19 cellular contexts compared by ENCODE assay signal in genomic region chr10:101295266-101295665, GRCh38.
"Had no signal": no experiment of that assay in that cellular context is flagged by ENCODE, and none has a peak within 500 bp of the region (broad histone marks: within the 10 kb centered on the region; RNA-seq: fewer than 3 reads in every experiment).

No MANE protein-coding gene starts in this region.

- FAIRE-seq: pancreas had no signal

- ATAC-seq: activated CD8-positive, alpha-beta T cell treated with anti-CD3 and anti-CD28 coated beads for 36 hours; left colon; pancreas; sciatic nerve; stimulated activated naive B cell treated with anti-CD40 and anti-IgM and Interleukin-4, amounts not matched to agents 10 μg/mL and 1 μg/mL and 100 μg/mL, for 72 hours; T-cell; upper lobe of right lung had no signal

- H3K4me3 Mint-ChIP-seq: activated CD8-positive, alpha-beta T cell treated with anti-CD3 and anti-CD28 coated beads for 36 hours; activated naive CD8-positive, alpha-beta T cell treated with anti-CD3 and anti-CD28 coated beads, Interleukin-2, amount 10 ng/mL, durations not matched to agents 7 days and 5 days; mesothelial cell of epicardium; neural progenitor cell; stimulated activated naive B cell treated with anti-CD40 and anti-IgM and Interleukin-4, amounts not matched to agents 10 μg/mL and 1 μg/mL and 100 μg/mL, for 72 hours; T-cell had no signal

- H3K9me3 Mint-ChIP-seq: activated CD8-positive, alpha-beta T cell treated with anti-CD3 and anti-CD28 coated beads for 36 hours; activated naive CD8-positive, alpha-beta T cell treated with anti-CD3 and anti-CD28 coated beads, Interleukin-2, amount 10 ng/mL, durations not matched to agents 7 days and 5 days; activated T-helper 2 cell treated with anti-CD3 and anti-CD28 coated beads, Interferon-gamma antibody, Interleukin-2, Interleukin-4, amounts not matched to agents 10 μg/mL and 5 μg/mL and 100 μg/mL, durations not matched to agents 14 hours and 24 hours and 36 hours; mesothelial cell of epicardium; neural progenitor cell; stimulated activated naive B cell treated with anti-CD40 and anti-IgM and Interleukin-4, amounts not matched to agents 10 μg/mL and 1 μg/mL and 100 μg/mL, for 72 hours; T-cell had no signal

- H2AFZ ChIP-seq: hepatocyte, neural progenitor cell had no signal

- H3K36me3 ChIP-seq: neural progenitor cell, pancreas, upper lobe of right lung had no signal

- H3K79me2 ChIP-seq: hepatocyte had no signal

- H3K4me2 ChIP-seq: hepatocyte, neural progenitor cell had no signal

- H3K9ac ChIP-seq: neural progenitor cell had no signal

- H3K27ac ChIP-seq: hepatocyte, neural progenitor cell, pancreas, upper lobe of right lung had no signal

- DNase-seq: activated CD4-positive, alpha-beta T cell treated with anti-CD3 and anti-CD28 coated beads for 48 hours; activated CD4-positive, CD25-positive, alpha-beta regulatory T cell; activated CD8-positive, alpha-beta T cell treated with anti-CD3 and anti-CD28 coated beads for 36 hours; activated naive CD4-positive, alpha-beta T cell treated with Interleukin-2 at 50 U/mL for 16 hours; activated naive CD8-positive, alpha-beta T cell treated with anti-CD3 and anti-CD28 coated beads, Interleukin-2, amount 10 ng/mL, durations not matched to agents 7 days and 5 days; activated T-cell treated with anti-CD3 and anti-CD28 coated beads, Interleukin-2, amount 50 U/mL, for 1 hour; left colon; pancreas; stimulated activated naive B cell treated with anti-CD40 and anti-IgM and Interleukin-4, amounts not matched to agents 10 μg/mL and 1 μg/mL and 100 μg/mL, for 72 hours; T-cell; T-helper 9 cell; upper lobe of right lung had no signal

- H3K4me3 ChIP-seq: dorsolateral prefrontal cortex, hepatocyte, lung, neural progenitor cell, pancreas, upper lobe of right lung had no signal

- H3K9me3 ChIP-seq: pancreas, upper lobe of right lung had no signal

- H3K27ac Mint-ChIP-seq: activated CD8-positive, alpha-beta T cell treated with anti-CD3 and anti-CD28 coated beads for 36 hours; activated naive CD8-positive, alpha-beta T cell treated with anti-CD3 and anti-CD28 coated beads, Interleukin-2, amount 10 ng/mL, durations not matched to agents 7 days and 5 days; activated T-helper 2 cell treated with anti-CD3 and anti-CD28 coated beads, Interferon-gamma antibody, Interleukin-2, Interleukin-4, amounts not matched to agents 10 μg/mL and 5 μg/mL and 100 μg/mL, durations not matched to agents 14 hours and 24 hours and 36 hours; mesothelial cell of epicardium; neural progenitor cell; stimulated activated naive B cell treated with anti-CD40 and anti-IgM and Interleukin-4, amounts not matched to agents 10 μg/mL and 1 μg/mL and 100 μg/mL, for 72 hours had no signal

- H3K36me3 Mint-ChIP-seq: activated naive CD8-positive, alpha-beta T cell treated with anti-CD3 and anti-CD28 coated beads, Interleukin-2, amount 10 ng/mL, durations not matched to agents 7 days and 5 days; mesothelial cell of epicardium; neural progenitor cell; stimulated activated naive B cell treated with anti-CD40 and anti-IgM and Interleukin-4, amounts not matched to agents 10 μg/mL and 1 μg/mL and 100 μg/mL, for 72 hours; T-cell had no signal
